ENCODE assay signal across 1 cellular context in the genomic region with DNA sequence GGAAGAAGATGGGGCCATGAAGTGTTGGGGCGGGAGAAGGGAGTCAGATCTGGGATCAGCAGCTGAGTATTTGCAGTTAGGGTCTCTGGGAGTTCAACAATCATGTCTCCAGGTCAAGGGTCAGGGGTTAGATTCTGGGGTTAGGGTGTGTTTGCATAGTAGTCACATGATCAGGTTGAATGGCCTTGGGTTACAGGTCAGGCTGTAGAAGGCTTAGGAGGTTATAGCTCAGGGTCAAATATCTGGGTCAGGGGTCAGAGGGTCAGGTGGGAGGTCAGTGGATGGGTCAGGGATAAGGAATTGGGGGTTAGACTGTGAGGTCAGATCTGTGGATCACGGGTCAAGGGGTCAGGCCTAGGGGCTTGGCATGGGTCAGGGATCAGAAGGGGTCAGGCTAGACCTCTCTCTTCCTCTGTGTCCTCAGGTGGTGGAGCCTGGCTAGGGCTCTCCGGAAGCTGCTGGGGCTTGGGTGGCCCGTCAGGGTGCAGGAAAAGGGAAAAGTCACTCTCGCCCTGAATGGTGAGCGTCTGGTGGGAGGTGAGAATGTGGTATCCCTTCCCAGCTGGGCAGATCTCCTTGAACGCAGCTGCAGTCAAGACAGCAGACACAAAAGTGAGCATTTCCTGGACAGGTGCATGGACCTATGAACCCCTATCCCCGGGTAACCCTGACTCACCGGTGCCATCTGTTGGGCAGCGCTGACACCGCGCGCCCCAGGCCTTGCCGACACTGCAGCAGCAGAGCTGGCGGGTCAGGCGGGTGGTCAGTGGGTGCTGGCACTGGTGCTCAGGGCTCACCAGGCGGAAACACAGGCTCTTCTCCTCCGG.
TF ChIP-seq lines count a peak whose summit lies in the region.

No MANE protein-coding gene starts in this region.

TF ChIP-seq in HEK293, 187 proteins besides CTCF, POLR2A, EP300 and RAD21 (continued from another document):
- TF ChIP-seq, protein P1, sequence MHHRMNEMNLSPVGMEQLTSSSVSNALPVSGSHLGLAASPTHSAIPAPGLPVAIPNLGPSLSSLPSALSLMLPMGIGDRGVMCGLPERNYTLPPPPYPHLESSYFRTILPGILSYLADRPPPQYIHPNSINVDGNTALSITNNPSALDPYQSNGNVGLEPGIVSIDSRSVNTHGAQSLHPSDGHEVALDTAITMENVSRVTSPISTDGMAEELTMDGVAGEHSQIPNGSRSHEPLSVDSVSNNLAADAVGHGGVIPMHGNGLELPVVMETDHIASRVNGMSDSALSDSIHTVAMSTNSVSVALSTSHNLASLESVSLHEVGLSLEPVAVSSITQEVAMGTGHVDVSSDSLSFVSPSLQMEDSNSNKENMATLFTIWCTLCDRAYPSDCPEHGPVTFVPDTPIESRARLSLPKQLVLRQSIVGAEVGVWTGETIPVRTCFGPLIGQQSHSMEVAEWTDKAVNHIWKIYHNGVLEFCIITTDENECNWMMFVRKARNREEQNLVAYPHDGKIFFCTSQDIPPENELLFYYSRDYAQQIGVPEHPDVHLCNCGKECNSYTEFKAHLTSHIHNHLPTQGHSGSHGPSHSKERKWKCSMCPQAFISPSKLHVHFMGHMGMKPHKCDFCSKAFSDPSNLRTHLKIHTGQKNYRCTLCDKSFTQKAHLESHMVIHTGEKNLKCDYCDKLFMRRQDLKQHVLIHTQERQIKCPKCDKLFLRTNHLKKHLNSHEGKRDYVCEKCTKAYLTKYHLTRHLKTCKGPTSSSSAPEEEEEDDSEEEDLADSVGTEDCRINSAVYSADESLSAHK (tag by site-specific recombination; IDR thresholded peaks at IDR 0.05), result no peak
- no peak for TF ChIP-seq ZNF791 (tag by site-specific recombination; IDR thresholded peaks at IDR 0.05)
- no peak for TF ChIP-seq ZNF248 (tag by site-specific recombination; IDR thresholded peaks at IDR 0.05)
- no peak for TF ChIP-seq ZNF830 (tag by site-specific recombination; IDR thresholded peaks at IDR 0.05; ENCODE audit: low read depth)
- no peak for TF ChIP-seq ZNF354C (tag by site-specific recombination; IDR thresholded peaks at IDR 0.05; ENCODE audit: borderline replicate concordance, low read depth)
- TF ChIP-seq ZNF24 (tag by site-specific recombination; IDR thresholded peaks at IDR 0.05), result no peak
- TF ChIP-seq ZNF394 (tag by site-specific recombination; IDR thresholded peaks at IDR 0.05; ENCODE audit: borderline replicate concordance), result no peak
- TF ChIP-seq ZNF837 (tag by site-specific recombination; IDR thresholded peaks at IDR 0.05), result no peak
- TF ChIP-seq GLI4 (tag by site-specific recombination; IDR thresholded peaks at IDR 0.05), result no peak
- TF ChIP-seq, protein P2, sequence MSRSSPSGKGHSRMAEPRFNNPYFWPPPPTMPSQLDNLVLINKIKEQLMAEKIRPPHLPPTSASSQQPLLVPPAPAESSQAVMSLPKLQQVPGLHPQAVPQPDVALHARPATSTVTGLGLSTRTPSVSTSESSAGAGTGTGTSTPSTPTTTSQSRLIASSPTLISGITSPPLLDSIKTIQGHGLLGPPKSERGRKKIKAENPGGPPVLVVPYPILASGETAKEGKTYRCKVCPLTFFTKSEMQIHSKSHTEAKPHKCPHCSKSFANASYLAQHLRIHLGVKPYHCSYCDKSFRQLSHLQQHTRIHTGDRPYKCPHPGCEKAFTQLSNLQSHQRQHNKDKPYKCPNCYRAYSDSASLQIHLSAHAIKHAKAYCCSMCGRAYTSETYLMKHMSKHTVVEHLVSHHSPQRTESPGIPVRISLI (tag by site-specific recombination; IDR thresholded peaks at IDR 0.05), result no peak
- no peak for TF ChIP-seq ZNF548 (tag by site-specific recombination; IDR thresholded peaks at IDR 0.05)
- TF ChIP-seq ZNF664 (tag by site-specific recombination; IDR thresholded peaks at IDR 0.05), result no peak
- TF ChIP-seq ZNF473 (tag by site-specific recombination; IDR thresholded peaks at IDR 0.05), result no peak
- TF ChIP-seq ZNF239 (tag by site-specific recombination; IDR thresholded peaks at IDR 0.05), result no peak
- TF ChIP-seq, protein P3, sequence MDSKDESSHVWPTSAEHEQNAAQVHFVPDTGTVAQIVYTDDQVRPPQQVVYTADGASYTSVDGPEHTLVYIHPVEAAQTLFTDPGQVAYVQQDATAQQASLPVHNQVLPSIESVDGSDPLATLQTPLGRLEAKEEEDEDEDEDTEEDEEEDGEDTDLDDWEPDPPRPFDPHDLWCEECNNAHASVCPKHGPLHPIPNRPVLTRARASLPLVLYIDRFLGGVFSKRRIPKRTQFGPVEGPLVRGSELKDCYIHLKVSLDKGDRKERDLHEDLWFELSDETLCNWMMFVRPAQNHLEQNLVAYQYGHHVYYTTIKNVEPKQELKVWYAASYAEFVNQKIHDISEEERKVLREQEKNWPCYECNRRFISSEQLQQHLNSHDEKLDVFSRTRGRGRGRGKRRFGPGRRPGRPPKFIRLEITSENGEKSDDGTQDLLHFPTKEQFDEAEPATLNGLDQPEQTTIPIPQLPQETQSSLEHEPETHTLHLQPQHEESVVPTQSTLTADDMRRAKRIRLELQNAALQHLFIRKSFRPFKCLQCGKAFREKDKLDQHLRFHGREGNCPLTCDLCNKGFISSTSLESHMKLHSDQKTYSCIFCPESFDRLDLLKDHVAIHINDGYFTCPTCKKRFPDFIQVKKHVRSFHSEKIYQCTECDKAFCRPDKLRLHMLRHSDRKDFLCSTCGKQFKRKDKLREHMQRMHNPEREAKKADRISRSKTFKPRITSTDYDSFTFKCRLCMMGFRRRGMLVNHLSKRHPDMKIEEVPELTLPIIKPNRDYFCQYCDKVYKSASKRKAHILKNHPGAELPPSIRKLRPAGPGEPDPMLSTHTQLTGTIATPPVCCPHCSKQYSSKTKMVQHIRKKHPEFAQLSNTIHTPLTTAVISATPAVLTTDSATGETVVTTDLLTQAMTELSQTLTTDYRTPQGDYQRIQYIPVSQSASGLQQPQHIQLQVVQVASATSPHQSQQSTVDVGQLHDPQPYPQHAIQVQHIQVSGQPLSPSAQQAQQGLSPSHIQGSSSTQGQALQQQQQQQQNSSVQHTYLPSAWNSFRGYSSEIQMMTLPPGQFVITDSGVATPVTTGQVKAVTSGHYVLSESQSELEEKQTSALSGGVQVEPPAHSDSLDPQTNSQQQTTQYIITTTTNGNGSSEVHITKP (tag by site-specific recombination; IDR thresholded peaks at IDR 0.05), result no peak
- TF ChIP-seq KLF10 (tag by site-specific recombination; IDR thresholded peaks at IDR 0.05), result no peak
- no peak for TF ChIP-seq ZNF558 (tag by site-specific recombination; IDR thresholded peaks at IDR 0.05)
- TF ChIP-seq, protein P4, sequence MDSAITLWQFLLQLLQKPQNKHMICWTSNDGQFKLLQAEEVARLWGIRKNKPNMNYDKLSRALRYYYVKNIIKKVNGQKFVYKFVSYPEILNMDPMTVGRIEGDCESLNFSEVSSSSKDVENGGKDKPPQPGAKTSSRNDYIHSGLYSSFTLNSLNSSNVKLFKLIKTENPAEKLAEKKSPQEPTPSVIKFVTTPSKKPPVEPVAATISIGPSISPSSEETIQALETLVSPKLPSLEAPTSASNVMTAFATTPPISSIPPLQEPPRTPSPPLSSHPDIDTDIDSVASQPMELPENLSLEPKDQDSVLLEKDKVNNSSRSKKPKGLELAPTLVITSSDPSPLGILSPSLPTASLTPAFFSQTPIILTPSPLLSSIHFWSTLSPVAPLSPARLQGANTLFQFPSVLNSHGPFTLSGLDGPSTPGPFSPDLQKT (IDR thresholded peaks at IDR 0.05; ENCODE audit: borderline replicate concordance, low read depth, low read length), result no peak
- TF ChIP-seq ZNF112 (tag by site-specific recombination; IDR thresholded peaks at IDR 0.05), result no peak
- 0 out of 2 replicates have a peak, but pooled peaks have one; percentile 28 for TF ChIP-seq ZEB2 (tag by site-specific recombination; IDR thresholded peaks at IDR 0.05)
- no peak for TF ChIP-seq ZNF623 (tag by site-specific recombination; IDR thresholded peaks at IDR 0.05)
- TF ChIP-seq ZNF140 (tag by site-specific recombination; IDR thresholded peaks at IDR 0.05), result no peak
- TF ChIP-seq ZBTB8A (tag by site-specific recombination; IDR thresholded peaks at IDR 0.05), result peak; percentile 22; the same call in 1 of the 2 replicates
- TF ChIP-seq, protein P5, sequence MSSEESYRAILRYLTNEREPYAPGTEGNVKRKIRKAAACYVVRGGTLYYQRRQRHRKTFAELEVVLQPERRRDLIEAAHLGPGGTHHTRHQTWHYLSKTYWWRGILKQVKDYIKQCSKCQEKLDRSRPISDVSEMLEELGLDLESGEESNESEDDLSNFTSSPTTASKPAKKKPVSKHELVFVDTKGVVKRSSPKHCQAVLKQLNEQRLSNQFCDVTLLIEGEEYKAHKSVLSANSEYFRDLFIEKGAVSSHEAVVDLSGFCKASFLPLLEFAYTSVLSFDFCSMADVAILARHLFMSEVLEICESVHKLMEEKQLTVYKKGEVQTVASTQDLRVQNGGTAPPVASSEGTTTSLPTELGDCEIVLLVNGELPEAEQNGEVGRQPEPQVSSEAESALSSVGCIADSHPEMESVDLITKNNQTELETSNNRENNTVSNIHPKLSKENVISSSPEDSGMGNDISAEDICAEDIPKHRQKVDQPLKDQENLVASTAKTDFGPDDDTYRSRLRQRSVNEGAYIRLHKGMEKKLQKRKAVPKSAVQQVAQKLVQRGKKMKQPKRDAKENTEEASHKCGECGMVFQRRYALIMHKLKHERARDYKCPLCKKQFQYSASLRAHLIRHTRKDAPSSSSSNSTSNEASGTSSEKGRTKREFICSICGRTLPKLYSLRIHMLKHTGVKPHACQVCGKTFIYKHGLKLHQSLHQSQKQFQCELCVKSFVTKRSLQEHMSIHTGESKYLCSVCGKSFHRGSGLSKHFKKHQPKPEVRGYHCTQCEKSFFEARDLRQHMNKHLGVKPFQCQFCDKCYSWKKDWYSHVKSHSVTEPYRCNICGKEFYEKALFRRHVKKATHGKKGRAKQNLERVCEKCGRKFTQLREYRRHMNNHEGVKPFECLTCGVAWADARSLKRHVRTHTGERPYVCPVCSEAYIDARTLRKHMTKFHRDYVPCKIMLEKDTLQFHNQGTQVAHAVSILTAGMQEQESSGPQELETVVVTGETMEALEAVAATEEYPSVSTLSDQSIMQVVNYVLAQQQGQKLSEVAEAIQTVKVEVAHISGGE (tag by site-specific recombination; conservative IDR thresholded peaks at IDR 0.05; ENCODE audit: low read depth), result no peak
- TF ChIP-seq ZNF146 (tag by site-specific recombination; IDR thresholded peaks at IDR 0.05), result peak; percentile 24; the same call in 1 of the 2 replicates
- TF ChIP-seq WT1 (tag by site-specific recombination; IDR thresholded peaks at IDR 0.05), result 0 out of 2 replicates have a peak, but pooled peaks have one; percentile 22
- TF ChIP-seq, protein P6, sequence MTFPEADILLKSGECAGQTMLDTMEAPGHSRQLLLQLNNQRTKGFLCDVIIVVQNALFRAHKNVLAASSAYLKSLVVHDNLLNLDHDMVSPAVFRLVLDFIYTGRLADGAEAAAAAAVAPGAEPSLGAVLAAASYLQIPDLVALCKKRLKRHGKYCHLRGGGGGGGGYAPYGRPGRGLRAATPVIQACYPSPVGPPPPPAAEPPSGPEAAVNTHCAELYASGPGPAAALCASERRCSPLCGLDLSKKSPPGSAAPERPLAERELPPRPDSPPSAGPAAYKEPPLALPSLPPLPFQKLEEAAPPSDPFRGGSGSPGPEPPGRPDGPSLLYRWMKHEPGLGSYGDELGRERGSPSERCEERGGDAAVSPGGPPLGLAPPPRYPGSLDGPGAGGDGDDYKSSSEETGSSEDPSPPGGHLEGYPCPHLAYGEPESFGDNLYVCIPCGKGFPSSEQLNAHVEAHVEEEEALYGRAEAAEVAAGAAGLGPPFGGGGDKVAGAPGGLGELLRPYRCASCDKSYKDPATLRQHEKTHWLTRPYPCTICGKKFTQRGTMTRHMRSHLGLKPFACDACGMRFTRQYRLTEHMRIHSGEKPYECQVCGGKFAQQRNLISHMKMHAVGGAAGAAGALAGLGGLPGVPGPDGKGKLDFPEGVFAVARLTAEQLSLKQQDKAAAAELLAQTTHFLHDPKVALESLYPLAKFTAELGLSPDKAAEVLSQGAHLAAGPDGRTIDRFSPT (tag by site-specific recombination; IDR thresholded peaks at IDR 0.05), result peak; percentile 58; the same call in 1 of the 2 replicates
- TF ChIP-seq ZNF747 (tag by site-specific recombination; IDR thresholded peaks at IDR 0.05), result no peak
- no peak for TF ChIP-seq IKZF3 (tag by site-specific recombination; IDR thresholded peaks at IDR 0.05)
- no peak for TF ChIP-seq ZFP69B (tag by site-specific recombination; IDR thresholded peaks at IDR 0.05)
- peak; percentile 100 for TF ChIP-seq BCL11B (tag by site-specific recombination; IDR thresholded peaks at IDR 0.05; ENCODE audit: low read depth)
- TF ChIP-seq SETDB1 (IDR thresholded peaks at IDR 0.05; ENCODE audit: insufficient read length, low read length), result no peak
- no peak for TF ChIP-seq ZNF660 (tag by site-specific recombination; IDR thresholded peaks at IDR 0.05)
- TF ChIP-seq, protein P7, sequence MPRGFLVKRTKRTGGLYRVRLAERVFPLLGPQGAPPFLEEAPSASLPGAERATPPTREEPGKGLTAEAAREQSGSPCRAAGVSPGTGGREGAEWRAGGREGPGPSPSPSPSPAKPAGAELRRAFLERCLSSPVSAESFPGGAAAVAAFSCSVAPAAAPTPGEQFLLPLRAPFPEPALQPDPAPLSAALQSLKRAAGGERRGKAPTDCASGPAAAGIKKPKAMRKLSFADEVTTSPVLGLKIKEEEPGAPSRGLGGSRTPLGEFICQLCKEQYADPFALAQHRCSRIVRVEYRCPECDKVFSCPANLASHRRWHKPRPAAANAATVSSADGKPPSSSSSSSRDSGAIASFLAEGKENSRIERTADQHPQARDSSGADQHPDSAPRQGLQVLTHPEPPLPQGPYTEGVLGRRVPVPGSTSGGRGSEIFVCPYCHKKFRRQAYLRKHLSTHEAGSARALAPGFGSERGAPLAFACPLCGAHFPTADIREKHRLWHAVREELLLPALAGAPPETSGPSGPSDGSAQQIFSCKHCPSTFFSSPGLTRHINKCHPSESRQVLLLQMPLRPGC (tag by site-specific recombination; IDR thresholded peaks at IDR 0.05), result 0 out of 2 replicates have a peak, but pooled peaks have one; percentile 37
- no peak for TF ChIP-seq ZNF843 (tag by site-specific recombination; IDR thresholded peaks at IDR 0.05)
- TF ChIP-seq KLF7 (tag by site-specific recombination; IDR thresholded peaks at IDR 0.05; ENCODE audit: borderline replicate concordance), result 0 out of 2 replicates have a peak, but pooled peaks have one; percentile 18
- TF ChIP-seq HOXC10 (CRISPR knock-in tag; IDR thresholded peaks at IDR 0.05), result no peak
- TF ChIP-seq OSR2 (tag by site-specific recombination; IDR thresholded peaks at IDR 0.05), result no peak
- no peak for TF ChIP-seq ZNF10 (tag by site-specific recombination; IDR thresholded peaks at IDR 0.05)
- TF ChIP-seq ZNF701 (tag by site-specific recombination; IDR thresholded peaks at IDR 0.05), result no peak
- no peak for TF ChIP-seq ZNF561 (tag by site-specific recombination; IDR thresholded peaks at IDR 0.05; ENCODE audit: borderline replicate concordance)
- TF ChIP-seq ZNF629 (tag by site-specific recombination; IDR thresholded peaks at IDR 0.05), result 0 out of 2 replicates have a peak, but pooled peaks have one; percentile 11
- TF ChIP-seq ZBTB21 (tag by site-specific recombination; IDR thresholded peaks at IDR 0.05), result no peak
- TF ChIP-seq ZNF610 (tag by site-specific recombination; IDR thresholded peaks at IDR 0.05; ENCODE audit: borderline replicate concordance), result no peak
- peak; percentile 12; the same call in 1 of the 2 replicates for TF ChIP-seq FEZF1 (tag by site-specific recombination; IDR thresholded peaks at IDR 0.05)
- TF ChIP-seq PRDM1 (tag by site-specific recombination; IDR thresholded peaks at IDR 0.05), result peak; percentile 80
- TF ChIP-seq ZNF777 (tag by site-specific recombination; IDR thresholded peaks at IDR 0.05; ENCODE audit: borderline replicate concordance), result no peak
- no peak for TF ChIP-seq OVOL3 (tag by site-specific recombination; IDR thresholded peaks at IDR 0.05)
- TF ChIP-seq ZNF221 (tag by site-specific recombination; IDR thresholded peaks at IDR 0.05; ENCODE audit: borderline replicate concordance), result no peak
